ENCODE assay signal across 27 cellular contexts in genomic region chr12:121741743-121742142, GRCh38. TPM values are rescaled to one million over a fixed set of nuclear protein-coding genes. Genes with fewer than 3 reads are reported as not detected.
A peak's percentile ranks its signal among the peaks of the same experiment; 100 is the strongest.
DNase-seq lines count a peak whose midpoint lies in the region; ATAC-seq and TF ChIP-seq lines count a peak whose summit lies in the region.
"Had no signal": no experiment of that assay in that cellular context is flagged by ENCODE, and none has a peak within 500 bp of the region (broad histone marks: within the 10 kb centered on the region; RNA-seq: fewer than 3 reads in every experiment).

No MANE protein-coding gene starts in this region.

- H3K23ac ChIP-seq in H9 (ENCODE audit: insufficient read length, low read depth, low read length), result no peak overlapping the region

- H2AK5ac ChIP-seq in H9 (ENCODE audit: insufficient read length, low read length), result no peak overlapping the region

- no peak for DNase-seq in H9
- DNase-seq in NB4 (ENCODE audit: low read depth), result peak; percentile 57
- DNase-seq in WTC11 (ENCODE audit: low spot score), result no peak
- no peak for DNase-seq in NCI-H187 treated with DMSO at 0.1 percent for 48 hours (lab: John Stamatoyannopoulos, UW)
- DNase-seq in stimulated activated CD8-positive, alpha-beta memory T cell treated with anti-CD3 and anti-CD28 coated beads, Interleukin-4, amount 100 ng/mL, for 48 hours, result no peak
- DNase-seq: activated CD4-positive, alpha-beta T cell treated with anti-CD3 and anti-CD28 coated beads, Interleukin-2, amount 50 U/mL, for 4 hours; activated CD8-positive, alpha-beta memory T cell treated with anti-CD3 and anti-CD28 coated beads, Interleukin-2, amount 50 U/mL, for 4 hours; activated naive CD8-positive, alpha-beta T cell treated with anti-CD3 and anti-CD28 coated beads for 36 hours; CD4-positive, alpha-beta T cell; GDM1; HCEC 1CT; heart right ventricle; Karpas-422; left lung; naive thymus-derived CD8-positive, alpha-beta T cell; NCI-H1417 treated with DMSO at 0.1 percent for 48 hours; NCI-H2171 treated with DMSO at 0.1 percent for 48 hours; pancreas; PC-9; SIG-M5; substantia nigra; T-helper 1 cell had no signal

- H4K91ac ChIP-seq in H9 (ENCODE audit: insufficient read length, low read depth, low read length), result no peak overlapping the region

- H3K56ac ChIP-seq in H9 (ENCODE audit: insufficient read length, low read depth, low read length), result no peak overlapping the region

- no peak overlapping the region for H4K8ac ChIP-seq in H9 (replicated peaks; ENCODE audit: insufficient read length, low read depth, low read length)

- H3T11ph ChIP-seq in H9 (ENCODE audit: low read length), result no peak overlapping the region

- H3K4me3 Mint-ChIP-seq in H9 (no peak overlapping the region), WTC11 (no peak overlapping the region)
- H3K4me3 Mint-ChIP-seq: activated naive CD8-positive, alpha-beta T cell treated with anti-CD3 and anti-CD28 coated beads for 36 hours; activated T-helper 17 cell treated with anti-CD3 and anti-CD28 coated beads, Interleukin-2, amount 50 U/mL, for 72 hours; CD4-positive, alpha-beta T cell; mesothelial cell of epicardium; naive thymus-derived CD8-positive, alpha-beta T cell had no signal

- no peaks in the 10 kb centered on the region for H3K9me3 Mint-ChIP-seq in H9
- no peaks in the 10 kb centered on the region for H3K9me3 Mint-ChIP-seq in WTC11
- H3K9me3 Mint-ChIP-seq: activated naive CD8-positive, alpha-beta T cell treated with anti-CD3 and anti-CD28 coated beads for 36 hours; activated T-helper 17 cell treated with anti-CD3 and anti-CD28 coated beads, Interleukin-2, amount 50 U/mL, for 72 hours; CD4-positive, alpha-beta T cell; mesothelial cell of epicardium; naive thymus-derived CD8-positive, alpha-beta T cell had no signal

- CTCF ChIA-PET in WTC11 (lab: Charles Lee), result interaction anchor here (1.4 kb wide), 1 partner anchor 189 kb away, joined by 3 read pairs; no protein-coding TSS in a partner anchor

- no peak overlapping the region for H3K4me2 ChIP-seq in H9 (ENCODE audit: insufficient read depth, insufficient read length, low read length)
- H3K4me2 ChIP-seq: PC-9 had no signal

- H3K4me1 Mint-ChIP-seq in H9 (peaks cover 0 to 2% of the 10 kb centered on the region in 2 experiments; a peak in 1 of 4 replicates), WTC11 (peaks cover 2% of the 10 kb centered on the region; the same call in 1 of the 2 replicates)
- H3K4me1 Mint-ChIP-seq: activated T-helper 17 cell treated with anti-CD3 and anti-CD28 coated beads, Interleukin-2, amount 50 U/mL, for 72 hours had no signal

- no CpG with 5 or more reads among the region's 6 CpGs for WGBS in H9 (ENCODE audit: extremely low coverage, insufficient read length, low lambda C conversion rate)

- H3K9ac ChIP-seq in H9 (ENCODE audit: extremely low read depth, insufficient read length, low read length) (no peak overlapping the region), skeletal muscle tissue (ENCODE audit: low read depth in 1 of 3, low read length in 3 of 3) (no peak overlapping the region)

- no peak overlapping the region for H2AFZ ChIP-seq in H9 (ENCODE audit: low read length)
- H2AFZ ChIP-seq: PC-9 had no signal

- no peaks in the 10 kb centered on the region for H3K23me2 ChIP-seq in H9 (ENCODE audit: insufficient read length, low read depth, low read length, poor library complexity, severe bottlenecking)

- no peak overlapping the region for H3K18ac ChIP-seq in H9 (ENCODE audit: insufficient read length, low read depth, low read length)

- no peak overlapping the region for H2BK20ac ChIP-seq in H9 (ENCODE audit: low read depth, low read length, poor library complexity, severe bottlenecking)

- H2BK12ac ChIP-seq in H9 (ENCODE audit: insufficient read length, low read depth, low read length), result no peak overlapping the region

- no peaks in the 10 kb centered on the region for H3K4me1 ChIP-seq in H9 (ENCODE audit: insufficient read depth, low read length)
- peaks cover 0 to 23% (median 8%) of the 10 kb centered on the region in 3 donors for H3K4me1 ChIP-seq in skeletal muscle tissue (ENCODE audit: control insufficient read depth in 3 of 3, insufficient read depth in 3 of 3, low read length in 3 of 3)
- H3K4me1 ChIP-seq: left lung, pancreas had no signal

- no peaks in the 10 kb centered on the region for H3K79me1 ChIP-seq in H9 (ENCODE audit: insufficient read depth, low read depth, low read length, poor library complexity, severe bottlenecking)

- TF ChIP-seq CTCF in H9 (conservative IDR thresholded peaks at IDR 0.05) (no peak), NB4 (IDR thresholded peaks at IDR 0.05; ENCODE audit: low read depth, low read length) (no peak), WTC11 (IDR thresholded peaks at IDR 0.05) (no peak)

- H3K27me3 ChIP-seq in H9 (ENCODE audit: insufficient read depth, low read length) (no peaks in the 10 kb centered on the region), skeletal muscle tissue (ENCODE audit: control insufficient read depth in 3 of 3, insufficient read depth in 3 of 3, low read length in 3 of 3) (no peaks in the 10 kb centered on the region)
- H3K27me3 ChIP-seq: heart right ventricle, left lung, pancreas had no signal

- no peak overlapping the region for H3K4ac ChIP-seq in H9 (ENCODE audit: low read depth, low read length)

- ATAC-seq in WTC11 (no peak), GM21528 (IDR thresholded peaks at IDR 0.05; ENCODE audit: low FRiP score, unreplicated experiment) (no peak)
- ATAC-seq: activated T-helper 17 cell treated with anti-CD3 and anti-CD28 coated beads, Interleukin-2, amount 50 U/mL, for 72 hours; heart right ventricle; left lung; naive thymus-derived CD8-positive, alpha-beta T cell; pancreas had no signal

- TF ChIP-seq POLR2A in NB4 (IDR thresholded peaks at IDR 0.05; ENCODE audit: extremely low read depth, insufficient read length), result no peak

- H3K14ac ChIP-seq in H9 (ENCODE audit: insufficient read depth, low read length), result no peak overlapping the region

- POLR2A ChIA-PET in WTC11 (lab: Charles Lee), result interaction anchor here (1.0 kb wide), 1 partner anchor 14 kb away, joined by 3 read pairs; no protein-coding TSS in a partner anchor

- H2BK15ac ChIP-seq in H9 (ENCODE audit: low read depth, low read length), result no peak overlapping the region

- H3K36me3 ChIP-seq in skeletal muscle tissue (ENCODE audit: control insufficient read depth in 3 of 3, insufficient read depth in 3 of 3, low read length in 3 of 3), result peaks cover 0 to 5% (median 4%) of the 10 kb centered on the region in 3 donors
- H3K36me3 ChIP-seq: left lung, pancreas had no signal

- no peak overlapping the region for H2BK120ac ChIP-seq in H9 (ENCODE audit: low read depth, low read length, poor library complexity, severe bottlenecking)

- H3K9me3 ChIP-seq in H9 (ENCODE audit: control insufficient read depth, low read depth, low read length) (no peaks in the 10 kb centered on the region), skeletal muscle tissue (ENCODE audit: control insufficient read depth in 3 of 3, low read length in 3 of 3) (no peaks in the 10 kb centered on the region)
- H3K9me3 ChIP-seq: heart right ventricle, left lung, pancreas had no signal

- H3K4me3 ChIP-seq in NB4 (ENCODE audit: low read depth, low read length), result no peak overlapping the region
- no peak overlapping the region for H3K4me3 ChIP-seq in skeletal muscle tissue (ENCODE audit: low read length in 3 of 3)
- H3K4me3 ChIP-seq: heart right ventricle, left lung, pancreas, PC-9 had no signal

- H3K27me3 Mint-ChIP-seq in H9 (ENCODE audit: low read depth) (no peaks in the 10 kb centered on the region), WTC11 (ENCODE audit: low read depth) (no peaks in the 10 kb centered on the region)
- H3K27me3 Mint-ChIP-seq: activated naive CD8-positive, alpha-beta T cell treated with anti-CD3 and anti-CD28 coated beads for 36 hours; activated T-helper 17 cell treated with anti-CD3 and anti-CD28 coated beads, Interleukin-2, amount 50 U/mL, for 72 hours; CD4-positive, alpha-beta T cell; naive thymus-derived CD8-positive, alpha-beta T cell had no signal

- no peak overlapping the region for H2BK5ac ChIP-seq in H9 (ENCODE audit: insufficient read length, low read length)

- H3K27ac Mint-ChIP-seq in H9, result peak overlapping the region in 2 of 3 experiments; percentile 67 to 77; a peak in 3 of 7 replicates
- peak overlapping the region; percentile 95 for H3K27ac Mint-ChIP-seq in WTC11
- H3K27ac Mint-ChIP-seq: activated naive CD8-positive, alpha-beta T cell treated with anti-CD3 and anti-CD28 coated beads for 36 hours; activated T-helper 17 cell treated with anti-CD3 and anti-CD28 coated beads, Interleukin-2, amount 50 U/mL, for 72 hours; CD4-positive, alpha-beta T cell; mesothelial cell of epicardium had no signal

- H3K79me2 ChIP-seq in H9 (ENCODE audit: insufficient read depth, low read length), result no peaks in the 10 kb centered on the region; the same call in 1 of the 2 replicates

- H3K36me3 Mint-ChIP-seq in H9 (ENCODE audit: insufficient read depth in 1 of 3, low read depth in 3 of 3) (peaks cover 0 to 17% (median 6%) of the 10 kb centered on the region in 3 experiments; a peak in 3 of 7 replicates), WTC11 (peaks cover 11% of the 10 kb centered on the region)
- H3K36me3 Mint-ChIP-seq: activated naive CD8-positive, alpha-beta T cell treated with anti-CD3 and anti-CD28 coated beads for 36 hours; mesothelial cell of epicardium had no signal

- H4K20me1 ChIP-seq in H9 (ENCODE audit: control insufficient read depth, insufficient read depth, insufficient read length), result no peaks in the 10 kb centered on the region

- H4K5ac ChIP-seq in H9 (ENCODE audit: insufficient read length, low read depth, low read length), result no peak overlapping the region

- H3K27ac ChIP-seq in H9 (ENCODE audit: insufficient read length, low read depth, low read length) (no peak overlapping the region), skeletal muscle tissue (ENCODE audit: low read depth, low read length) (peak overlapping the region; percentile 19)
- H3K27ac ChIP-seq: left lung, pancreas, PC-9, VCaP had no signal

TF ChIP-seq in WTC11, 78 proteins besides CTCF, POLR2A, EP300 and RAD21 (continues in another document):
- TF ChIP-seq ZNF138 (CRISPR knock-in tag; conservative IDR thresholded peaks at IDR 0.05), result no peak
- no peak for TF ChIP-seq NFE2L1 (CRISPR knock-in tag; IDR thresholded peaks at IDR 0.05)
- TF ChIP-seq GTF2I (CRISPR knock-in tag; conservative IDR thresholded peaks at IDR 0.05), result no peak
- no peak for TF ChIP-seq RELA (CRISPR knock-in tag; IDR thresholded peaks at IDR 0.05; ENCODE audit: borderline replicate concordance)
- no peak for TF ChIP-seq MLX (CRISPR knock-in tag; IDR thresholded peaks at IDR 0.05)

RNA-seq across cellular contexts. Expression of gene TMEM120B, which starts 29.2 kb away (rescaled TPM):
- 21.9 and 25.8 TPM in 2 replicates for total RNA-seq in H9 (2021)
- total RNA-seq in WTC11 (2021), result 30.7 to 36.9 TPM (median 33.6 TPM) in 3 replicates
- total RNA-seq in skeletal muscle tissue, result 8.9 TPM

RNA-seq across cellular contexts. Expression of gene RHOF, which starts 51.7 kb away (rescaled TPM):
- total RNA-seq in H9 (2021) (29.1 and 29.3 TPM in 2 replicates), WTC11 (2021) (35.8 to 45.3 TPM (median 36.2 TPM) in 3 replicates), skeletal muscle tissue (2.1 TPM)
